8 cellular contexts compared by ENCODE assay signal in the genomic region with DNA sequence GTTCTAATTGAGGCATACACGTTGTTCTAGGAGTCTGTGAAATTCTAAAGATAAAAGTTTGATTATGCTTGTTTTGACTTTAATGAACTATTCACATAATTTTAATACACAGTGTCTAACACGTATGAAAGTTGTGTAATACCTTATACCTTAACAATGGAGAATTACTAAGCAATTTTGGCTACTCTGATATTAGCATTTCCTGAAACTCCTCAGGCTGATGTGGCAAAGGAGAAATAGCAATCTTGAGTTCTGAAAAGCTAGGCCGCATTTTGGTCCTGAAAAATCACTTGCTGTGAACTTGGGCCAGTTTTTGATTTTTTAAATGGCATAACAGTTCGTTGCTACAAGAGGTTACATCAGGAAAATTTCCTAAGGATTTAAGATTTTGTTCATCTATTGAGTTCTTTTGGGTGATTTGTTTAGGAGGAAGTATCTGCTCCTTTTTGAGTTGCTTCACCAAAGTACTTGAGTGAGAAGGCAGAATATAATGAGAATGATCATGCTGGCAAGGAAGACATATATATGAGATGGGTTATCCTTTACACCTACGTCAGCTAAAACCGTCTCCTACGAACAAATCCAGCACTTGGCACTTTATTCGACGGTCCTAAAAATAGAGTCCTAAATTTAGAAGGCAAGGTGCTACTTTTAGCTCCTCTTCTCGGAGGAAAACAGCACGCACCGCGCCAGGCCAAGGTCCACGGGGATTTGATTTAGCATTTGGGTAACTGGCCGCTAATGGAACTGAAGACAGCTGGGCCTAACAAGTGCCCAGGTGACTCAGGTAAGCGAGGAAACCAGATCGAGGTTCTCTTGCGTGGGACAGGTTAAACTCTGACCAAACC. TPM values are rescaled to one million over a fixed set of nuclear protein-coding genes. Genes with fewer than 3 reads are reported as not detected.
DNase-seq lines count a peak whose midpoint lies in the region; ATAC-seq, FAIRE-seq and TF ChIP-seq lines count a peak whose summit lies in the region.

No MANE protein-coding gene starts in this region.

- TF ChIP-seq POLR2A in K562 (conservative IDR thresholded peaks at IDR 0.05) = no peak

- peak; percentile 62 for FAIRE-seq in K562 (lab: Jason Lieb, UNC)

- H3K27me3 ChIP-seq in K562 (ENCODE audit: control insufficient read depth in 2 of 2, insufficient read depth in 2 of 2, low read length in 2 of 2) = no peaks in the 10 kb centered on the region
- H3K27me3 ChIP-seq in kidney epithelial cell (ENCODE audit: control insufficient read depth, insufficient read depth, low read length) = no peaks in the 10 kb centered on the region

- peak overlapping the region; percentile 89 for H3K4me2 ChIP-seq in K562 (ENCODE audit: insufficient read depth, low read length)

- H3K36me3 Mint-ChIP-seq in T-helper 1 cell treated with Interleukin-12 subunit alpha and Interleukin-12 subunit beta and Interleukin-4 antibody, amounts not matched to agents 30 μg/mL and 1 μg/mL, for 36 hours (ENCODE audit: low read depth) = peaks cover 17% of the 10 kb centered on the region
- H3K36me3 Mint-ChIP-seq in stimulated activated naive B cell treated with anti-CD40 and anti-IgM and Interleukin-4, amounts not matched to agents 10 μg/mL and 1 μg/mL and 100 μg/mL, for 72 hours = peaks cover 4 to 5% of the 10 kb centered on the region in 2 donors

- peak overlapping the region; percentile 94 for H3K27ac Mint-ChIP-seq in T-helper 1 cell treated with Interleukin-12 subunit alpha and Interleukin-12 subunit beta and Interleukin-4 antibody, amounts not matched to agents 30 μg/mL and 1 μg/mL, for 36 hours
- H3K27ac Mint-ChIP-seq in stimulated activated naive B cell treated with anti-CD40 and anti-IgM and Interleukin-4, amounts not matched to agents 10 μg/mL and 1 μg/mL and 100 μg/mL, for 72 hours = peak overlapping the region; percentile 99

- H3K4me3 ChIP-seq in K562 = peak overlapping the region; percentile 67
- H3K4me3 ChIP-seq in kidney epithelial cell (ENCODE audit: low read depth, low read length) = peak overlapping the region; percentile 94

- TSS peak; percentile 86 for BruUV-seq in K562 (replicated peaks; lab: Mats Ljungman, UMichigan)

- TF ChIP-seq CTCF in K562 (IDR thresholded peaks at IDR 0.05 in 2 of 3, conservative IDR thresholded peaks at IDR 0.05 in 1 of 3; ENCODE audit: insufficient read depth in 2 of 3, low read depth in 1 of 3, low read length in 3 of 3) = no peak
- no peak for TF ChIP-seq CTCF in kidney epithelial cell (IDR thresholded peaks at IDR 0.05; ENCODE audit: insufficient read depth, low read length, poor library complexity, severe bottlenecking)

- H2AFZ ChIP-seq in K562 (ENCODE audit: low read depth, low read length) = peak overlapping the region; percentile 99

- no peak for TF ChIP-seq EP300 in K562 (IDR thresholded peaks at IDR 0.05; ENCODE audit: low read length)

- no peaks in the 10 kb centered on the region for H3K27me3 Mint-ChIP-seq in T-helper 1 cell treated with Interleukin-12 subunit alpha and Interleukin-12 subunit beta and Interleukin-4 antibody, amounts not matched to agents 30 μg/mL and 1 μg/mL, for 36 hours (ENCODE audit: low read depth)
- no peaks in the 10 kb centered on the region for H3K27me3 Mint-ChIP-seq in stimulated activated naive B cell treated with anti-CD40 and anti-IgM and Interleukin-4, amounts not matched to agents 10 μg/mL and 1 μg/mL and 100 μg/mL, for 72 hours

- peak overlapping the region; percentile 81 for H3K4me3 Mint-ChIP-seq in T-helper 1 cell treated with Interleukin-12 subunit alpha and Interleukin-12 subunit beta and Interleukin-4 antibody, amounts not matched to agents 30 μg/mL and 1 μg/mL, for 36 hours
- H3K4me3 Mint-ChIP-seq in stimulated activated naive B cell treated with anti-CD40 and anti-IgM and Interleukin-4, amounts not matched to agents 10 μg/mL and 1 μg/mL and 100 μg/mL, for 72 hours = peak overlapping the region; percentile 96 to 99

- intact Hi-C loops in K562 (cut with micrococcal nuclease) = loop anchor here (10.0 kb wide), 1 partner anchor 91 kb away; a partner anchor contains a TSS

- no peak for TF ChIP-seq RAD21 in K562 (CRISPR knock-in tag; conservative IDR thresholded peaks at IDR 0.05 in 1 of 2, IDR thresholded peaks at IDR 0.05 in 1 of 2)

- in situ Hi-C loops in K562 (cut with MboI) = no loop called here

- peaks cover 44% of the 10 kb centered on the region for H3K79me2 ChIP-seq in K562 (ENCODE audit: control insufficient read depth, insufficient read depth, low read length)

- H3K27ac ChIP-seq in K562 (ENCODE audit: extremely low read depth, low read depth, low read length) = peak overlapping the region; percentile 97

- H3K9me3 ChIP-seq in K562 (replicated peaks; ENCODE audit: control insufficient read depth, insufficient read depth, low read depth, low read length) = 0 out of 2 replicates have a peak, but pooled peaks cover 2% of the 10 kb centered on the region

- 4% methylated on average over 14 of the region's 18 CpGs for WGBS in K562 (ENCODE audit: insufficient coverage, low coverage, missing lambda C conversion rate)

- no peaks in the 10 kb centered on the region for H3K36me3 ChIP-seq in K562 (ENCODE audit: control insufficient read depth, insufficient read depth, low read length)
- no peaks in the 10 kb centered on the region for H3K36me3 ChIP-seq in kidney epithelial cell (ENCODE audit: control insufficient read depth, insufficient read depth, low read length)

- H3K9me3 Mint-ChIP-seq in T-helper 1 cell treated with Interleukin-12 subunit alpha and Interleukin-12 subunit beta and Interleukin-4 antibody, amounts not matched to agents 30 μg/mL and 1 μg/mL, for 36 hours = peaks cover 19% of the 10 kb centered on the region
- H3K9me3 Mint-ChIP-seq in stimulated activated naive B cell treated with anti-CD40 and anti-IgM and Interleukin-4, amounts not matched to agents 10 μg/mL and 1 μg/mL and 100 μg/mL, for 72 hours = peaks cover 0 to 1% of the 10 kb centered on the region in 2 donors

- CTCF ChIA-PET in K562 (lab: Yijun Ruan, JAX; ENCODE audit: low intra/inter-chr PET ratio) = no interaction called here

- ATAC-seq in K562 = no peak; the same call in 2 of the 3 replicates
- no peak for ATAC-seq in stimulated activated naive B cell treated with anti-CD40 and anti-IgM and Interleukin-4, amounts not matched to agents 10 μg/mL and 1 μg/mL and 100 μg/mL, for 72 hours (replicated peaks)
- ATAC-seq in HG03521 (IDR thresholded peaks at IDR 0.05; ENCODE audit: unreplicated experiment) = no peak

- no peaks in the 10 kb centered on the region for H4K20me1 ChIP-seq in K562 (replicated peaks; ENCODE audit: control insufficient read depth, insufficient read depth, low read length)

- H3K9me1 ChIP-seq in K562 (ENCODE audit: control insufficient read depth, insufficient read depth, low read length) = no peaks in the 10 kb centered on the region

- POLR2A ChIA-PET in K562 (lab: Yijun Ruan, JAX) = interaction anchor here (0.7 to 2.1 kb wide), 6 partner anchors 10 to 96 kb away, joined by 3 to 7 read pairs (median 4); a partner anchor contains a TSS

- H3K4me1 Mint-ChIP-seq in T-helper 1 cell treated with Interleukin-12 subunit alpha and Interleukin-12 subunit beta and Interleukin-4 antibody, amounts not matched to agents 30 μg/mL and 1 μg/mL, for 36 hours (ENCODE audit: low read depth) = peaks cover 38% of the 10 kb centered on the region
- H3K4me1 Mint-ChIP-seq in stimulated activated naive B cell treated with anti-CD40 and anti-IgM and Interleukin-4, amounts not matched to agents 10 μg/mL and 1 μg/mL and 100 μg/mL, for 72 hours = peaks cover 24 to 46% of the 10 kb centered on the region in 2 donors

- H3K9ac ChIP-seq in K562 (ENCODE audit: insufficient read depth in 1 of 2, low read depth in 2 of 2, low read length in 2 of 2) = peak overlapping the region; percentile 94 to 99

- DNase-seq in T-helper 1 cell (no peak), NCI-H345 (lab: John Stamatoyannopoulos, UW) (peak; percentile 48), K562 (ENCODE audit: extremely low read depth in 1 of 4, low spot score in 3 of 4) (peak in 1 of 4 experiments; percentile 44), kidney epithelial cell (ENCODE audit: low read depth) (no peak), dedifferentiated amniotic fluid mesenchymal stem cell (ENCODE audit: extremely low spot score) (no peak)
- no peak for DNase-seq in stimulated activated naive B cell treated with anti-CD40 and anti-IgM and Interleukin-4, amounts not matched to agents 10 μg/mL and 1 μg/mL and 100 μg/mL, for 72 hours

- H3K4me1 ChIP-seq in K562 (replicated peaks in 1 of 2; ENCODE audit: control insufficient read depth in 2 of 2, insufficient read depth in 2 of 2, low read length in 2 of 2) = peaks cover 11 to 16% of the 10 kb centered on the region in 2 experiments; a peak in 4 of 5 replicates

TF ChIP-seq in K562, 482 proteins besides CTCF, POLR2A, EP300 and RAD21 (continues in another document):
- TF ChIP-seq, protein P1, sequence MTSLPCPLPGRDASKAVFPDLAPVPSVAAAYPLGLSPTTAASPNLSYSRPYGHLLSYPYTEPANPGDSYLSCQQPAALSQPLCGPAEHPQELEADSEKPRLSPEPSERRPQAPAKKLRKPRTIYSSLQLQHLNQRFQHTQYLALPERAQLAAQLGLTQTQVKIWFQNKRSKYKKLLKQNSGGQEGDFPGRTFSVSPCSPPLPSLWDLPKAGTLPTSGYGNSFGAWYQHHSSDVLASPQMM (CRISPR knock-in tag; IDR thresholded peaks at IDR 0.05) = no peak

RNA-seq across cellular contexts. Expression of a gene that starts 32.2 kb away (rescaled TPM):
- 7.1 and 20.8 TPM in 2 replicates for total RNA-seq in K562 (2011; cell fraction: chromatin; rRNA removed; ENCODE audit: low replicate concordance)
- 5.3 and 8.0 TPM in 2 replicates for total RNA-seq in K562 (2011; cell fraction: nucleolus; rRNA removed)
- total RNA-seq in K562 (2011; cell fraction: nucleoplasm; rRNA removed) = 12.2 and 17.0 TPM in 2 replicates
- total RNA-seq in K562 (2014; rRNA removed) = 6.9 and 7.2 TPM in 2 replicates
- 17.0 and 18.9 TPM in 2 replicates for total RNA-seq in K562 (2014; rRNA removed; fragmentation: Illumina TruSeq; extraction: Trizol)
- 11.8 and 13.6 TPM in 2 replicates for total RNA-seq in K562 (2015; rRNA removed; fragmentation: Illumina TruSeq; extraction: Trizol)
- total RNA-seq in K562 (2021) = 10.4 and 12.8 TPM in 2 replicates
- polyA plus RNA-seq in K562 (2011; rRNA removed) = 12.3 and 13.0 TPM in 2 replicates
- 6.4 and 8.1 TPM in 2 replicates for polyA plus RNA-seq in K562 (2011; cell fraction: cytosol; rRNA removed)
- polyA plus RNA-seq in K562 (2011; cell fraction: nucleus; rRNA removed) = 10.6 and 11.1 TPM in 2 replicates
- polyA plus RNA-seq in K562 (2012) = 7.3 and 17.5 TPM in 2 replicates
- polyA plus RNA-seq in K562 (2014; fragmentation: Illumina TruSeq; extraction: Trizol) = 18.3 and 21.8 TPM in 2 replicates
- polyA plus RNA-seq in K562 (2014; fragmentation: Nextera tagmentation; extraction: Ambion mirVana) = 10 to 100 TPM in 1 of 2 experiments, 1 to 10 TPM in 1; 6.0 to 11.5 TPM
- 11.8 and 12.2 TPM in 2 replicates for polyA plus RNA-seq in K562 (2014; rRNA removed)
- 8.6 and 10.0 TPM in 2 replicates for polyA minus RNA-seq in K562 (2011; rRNA and poly(A)+ RNA removed)
- polyA minus RNA-seq in K562 (2011; cell fraction: cytosol; rRNA and poly(A)+ RNA removed) = 4.2 and 5.0 TPM in 2 replicates
- polyA minus RNA-seq in K562 (2011; cell fraction: nucleus; rRNA and poly(A)+ RNA removed) = 5.0 and 7.9 TPM in 2 replicates
- 38.6 and 41.2 TPM in 2 replicates for total RNA-seq in kidney epithelial cell
